12 cellular contexts compared by ENCODE assay signal in genomic region chr7:27163776-27164380, GRCh38. TPM values are rescaled to one million over a fixed set of nuclear protein-coding genes. Genes with fewer than 3 reads are reported as not detected.
DNase-seq lines count a peak whose midpoint lies in the region; ATAC-seq and TF ChIP-seq lines count a peak whose summit lies in the region.
"Had no signal": no experiment of that assay in that cellular context is flagged by ENCODE, and none has a peak within 500 bp of the region (broad histone marks: within the 10 kb centered on the region; RNA-seq: fewer than 3 reads in every experiment).

No MANE protein-coding gene starts in this region.

- TF ChIP-seq CTCF in AG10803 (conservative IDR thresholded peaks at IDR 0.05; ENCODE audit: low read length) (no peak), epithelial cell of proximal tubule (conservative IDR thresholded peaks at IDR 0.05; ENCODE audit: low read depth, low read length) (no peak)

- DNase-seq in AG10803 (ENCODE audit: low read depth): no peak
- no peak for DNase-seq in epithelial cell of proximal tubule (ENCODE audit: low read depth)
- DNase-seq in posterior vena cava (ENCODE audit: low spot score): peak; percentile 75
- DNase-seq in DMS153 treated with DMSO at 0.1 percent for 48 hours (lab: John Stamatoyannopoulos, UW; ENCODE audit: unreplicated experiment): no peak
- no peak for DNase-seq in NCI-H446 (lab: John Stamatoyannopoulos, UW)
- DNase-seq: activated CD4-positive, alpha-beta T cell treated with anti-CD3 and anti-CD28 coated beads, Interleukin-2, amount 50 U/mL, for 1 hour; DMS79 had no signal

- H3K9ac ChIP-seq in HUES6 (ENCODE audit: low read length): peak overlapping the region; percentile 93
- H3K9ac ChIP-seq: KMS-11 had no signal

- no peaks in the 10 kb centered on the region; the same call in 1 of the 2 replicates for H3K36me3 ChIP-seq in HUES6 (ENCODE audit: control insufficient read depth, insufficient read depth, low read length)

- H3K9me3 ChIP-seq in HUES6 (ENCODE audit: control insufficient read depth, insufficient read depth, low read depth, low read length): no peaks in the 10 kb centered on the region

- H3K27me3 ChIP-seq in HUES6 (ENCODE audit: control insufficient read depth, insufficient read depth, low read length): peaks cover 100% of the 10 kb centered on the region

- ATAC-seq in esophagus mucosa: no peak
- ATAC-seq in GM21825 (IDR thresholded peaks at IDR 0.05; ENCODE audit: unreplicated experiment): no peak

- H3K4me3 ChIP-seq in AG10803 (ENCODE audit: low read length) (peak overlapping the region; percentile 87), HUES6 (ENCODE audit: low read depth, low read length) (peak overlapping the region; percentile 59), epithelial cell of proximal tubule (ENCODE audit: low read depth, low read length) (peak overlapping the region; percentile 74)

- peaks cover 29% of the 10 kb centered on the region for H3K4me1 ChIP-seq in HUES6 (ENCODE audit: control insufficient read depth, insufficient read depth, low read length)

- H3K27ac ChIP-seq in HUES6 (ENCODE audit: low read depth, low read length): no peak overlapping the region; the same call in 1 of the 2 replicates
- H3K27ac ChIP-seq: KMS-11 had no signal

- intact Hi-C loops in posterior vena cava (cut with DNase I): loop anchor here (5.0 to 10.0 kb wide), 5 partner anchors 789 to 1309 kb away; partner anchors contain the start of genes CBX3 (in 1 of the 2) and HNRNPA2B1 (in 1 of the 2)

RNA-seq across cellular contexts. Expression of gene HOXA9, which starts 1.5 kb away (rescaled TPM):
- total RNA-seq in epithelial cell of proximal tubule (82.4 and 104 TPM in 2 replicates), posterior vena cava (1 to 10 TPM; 7.4 TPM), esophagus mucosa (1.7 TPM)
- total RNA-seq: OCI-LY7 had no signal

RNA-seq across cellular contexts. Expression of gene HOXA7, which starts 7.4 kb away (rescaled TPM):
- 21.4 and 27.9 TPM in 2 replicates for total RNA-seq in epithelial cell of proximal tubule
- total RNA-seq in posterior vena cava: 1 to 10 TPM; 6.2 to 6.7 TPM
- 5.2 TPM for total RNA-seq in esophagus mucosa

RNA-seq across cellular contexts. Expression of gene HOXA10, which starts 10.2 kb away (rescaled TPM):
- total RNA-seq in epithelial cell of proximal tubule (36.7 and 51.7 TPM in 2 replicates), posterior vena cava (1 to 10 TPM; 8.9 to 9.2 TPM), esophagus mucosa (1.1 TPM)
- total RNA-seq: OCI-LY7 had no signal

RNA-seq across cellular contexts. Expression of gene HOXA3, which starts 11.5 kb away (rescaled TPM):
- total RNA-seq in epithelial cell of proximal tubule (14.4 and 33.2 TPM in 2 replicates), posterior vena cava (1 to 10 TPM; 7.2 to 9.3 TPM), esophagus mucosa (5.4 TPM)

RNA-seq across cellular contexts. Expression of gene HOXA6, which starts 16.3 kb away (rescaled TPM):
- 5.7 and 11.8 TPM in 2 replicates for total RNA-seq in epithelial cell of proximal tubule
- total RNA-seq in posterior vena cava: 1 to 10 TPM; 8.6 to 9.1 TPM
- total RNA-seq in esophagus mucosa: 1.7 TPM
